ENCODE assay signal across 1 cellular context in genomic region chr17:8420041-8420934, GRCh38.
TF ChIP-seq lines count a peak whose summit lies in the region.

No MANE protein-coding gene starts in this region.

TF ChIP-seq in HepG2, 621 proteins besides CTCF, POLR2A, EP300 and RAD21 (continued from another document and continues in another):
- peak; percentile 41; the same call in 1 of the 2 replicates for TF ChIP-seq TSC22D2 (CRISPR knock-in tag; IDR thresholded peaks at IDR 0.05; ENCODE audit: borderline replicate concordance)
- TF ChIP-seq SETDB1 (CRISPR knock-in tag; IDR thresholded peaks at IDR 0.05; ENCODE audit: borderline replicate concordance), result no peak
- peak; percentile 79; the same call in 1 of the 2 replicates for TF ChIP-seq SPEN (CRISPR knock-in tag; IDR thresholded peaks at IDR 0.05; ENCODE audit: low read depth)
- TF ChIP-seq ZBED4 (CRISPR knock-in tag; IDR thresholded peaks at IDR 0.05; ENCODE audit: borderline replicate concordance), result no peak
- TF ChIP-seq ZBTB25 (CRISPR knock-in tag; IDR thresholded peaks at IDR 0.05), result peak; percentile 88
- no peak; the same call in 2 of the 3 replicates for TF ChIP-seq MXI1 (IDR thresholded peaks at IDR 0.05; ENCODE audit: borderline replicate concordance, low read depth, low read length)
- no peak for TF ChIP-seq TMF1 (CRISPR knock-in tag; IDR thresholded peaks at IDR 0.05; ENCODE audit: low read depth)
- peak; percentile 30; the same call in 1 of the 2 replicates for TF ChIP-seq MAX (IDR thresholded peaks at IDR 0.05)
- no peak for TF ChIP-seq ZNF230 (CRISPR knock-in tag; IDR thresholded peaks at IDR 0.05)
- 0 out of 2 replicates have a peak, but pooled peaks have one; percentile 33 for TF ChIP-seq ZNF543 (CRISPR knock-in tag; IDR thresholded peaks at IDR 0.05)
- peak; percentile 39; the same call in 1 of the 2 replicates for TF ChIP-seq GMEB1 (CRISPR knock-in tag; IDR thresholded peaks at IDR 0.05; ENCODE audit: borderline replicate concordance)
- TF ChIP-seq ZNF136 (CRISPR knock-in tag; IDR thresholded peaks at IDR 0.05; ENCODE audit: low read depth), result no peak
- TF ChIP-seq ZFX (CRISPR knock-in tag; IDR thresholded peaks at IDR 0.05; ENCODE audit: low read depth), result peak; percentile 56
- 0 out of 2 replicates have a peak, but pooled peaks have one; percentile 55 for TF ChIP-seq ZSCAN31 (CRISPR knock-in tag; IDR thresholded peaks at IDR 0.05; ENCODE audit: low read depth)
- no peak for TF ChIP-seq ELF4 (CRISPR knock-in tag; IDR thresholded peaks at IDR 0.05; ENCODE audit: borderline replicate concordance)
- TF ChIP-seq REXO4 (CRISPR knock-in tag; IDR thresholded peaks at IDR 0.05; ENCODE audit: borderline replicate concordance), result no peak
- TF ChIP-seq PRMT3 (CRISPR knock-in tag; IDR thresholded peaks at IDR 0.05; ENCODE audit: borderline replicate concordance, low read depth), result no peak
- TF ChIP-seq SP1 (IDR thresholded peaks at IDR 0.05), result no peak
- peak; percentile 29; the same call in 1 of the 2 replicates for TF ChIP-seq SP1 (CRISPR knock-in tag; IDR thresholded peaks at IDR 0.05)
- no peak for TF ChIP-seq ZBTB1 (CRISPR knock-in tag; IDR thresholded peaks at IDR 0.05; ENCODE audit: borderline replicate concordance)
- TF ChIP-seq ZGPAT (CRISPR knock-in tag; IDR thresholded peaks at IDR 0.05), result peak; percentile 98
- TF ChIP-seq ZFP36L2 (CRISPR knock-in tag; IDR thresholded peaks at IDR 0.05), result peak; percentile 87; the same call in 1 of the 2 replicates
- no peak for TF ChIP-seq PTBP1 (IDR thresholded peaks at IDR 0.05; ENCODE audit: low read depth, low read length, poor library complexity, severe bottlenecking)
- peak; percentile 85; the same call in 1 of the 2 replicates for TF ChIP-seq ZNF580 (CRISPR knock-in tag; IDR thresholded peaks at IDR 0.05; ENCODE audit: borderline replicate concordance, low read depth)
- TF ChIP-seq PPARG (CRISPR knock-in tag; conservative IDR thresholded peaks at IDR 0.05), result peak; percentile 98
- TF ChIP-seq KDM6A (CRISPR knock-in tag; IDR thresholded peaks at IDR 0.05; ENCODE audit: low read depth), result peak; percentile 88
- TF ChIP-seq SNAPC2 (CRISPR knock-in tag; IDR thresholded peaks at IDR 0.05), result peak; percentile 88
- TF ChIP-seq ZNF12 (CRISPR knock-in tag; IDR thresholded peaks at IDR 0.05), result peak; percentile 54; the same call in 1 of the 2 replicates
- TF ChIP-seq XBP1 (CRISPR knock-in tag; IDR thresholded peaks at IDR 0.05), result no peak
- peak; percentile 90 for TF ChIP-seq NR2C2 (CRISPR knock-in tag; IDR thresholded peaks at IDR 0.05; ENCODE audit: borderline replicate concordance)
- no peak for TF ChIP-seq ZNF720 (CRISPR knock-in tag; IDR thresholded peaks at IDR 0.05)
- TF ChIP-seq GABPB1 (CRISPR knock-in tag; IDR thresholded peaks at IDR 0.05), result peak; percentile 35; the same call in 1 of the 2 replicates
- no peak for TF ChIP-seq NFKB2 (CRISPR knock-in tag; IDR thresholded peaks at IDR 0.05; ENCODE audit: borderline replicate concordance)
- TF ChIP-seq AKNA (CRISPR knock-in tag; IDR thresholded peaks at IDR 0.05; ENCODE audit: borderline replicate concordance), result no peak
- no peak for TF ChIP-seq SNAPC4 (CRISPR knock-in tag; IDR thresholded peaks at IDR 0.05)
- TF ChIP-seq MIER3 (CRISPR knock-in tag; IDR thresholded peaks at IDR 0.05; ENCODE audit: borderline replicate concordance), result peak; percentile 89; the same call in 1 of the 2 replicates
- peak; percentile 82; the same call in 1 of the 2 replicates for TF ChIP-seq SIX1 (CRISPR knock-in tag; IDR thresholded peaks at IDR 0.05; ENCODE audit: borderline replicate concordance)
- TF ChIP-seq ATF1 (CRISPR knock-in tag; IDR thresholded peaks at IDR 0.05), result peak; percentile 71
- TF ChIP-seq KDM3A (CRISPR knock-in tag; IDR thresholded peaks at IDR 0.05; ENCODE audit: low read depth), result peak; percentile 66
- peak; percentile 99 for TF ChIP-seq NR2F6 (IDR thresholded peaks at IDR 0.05)
- peak; percentile 99 for TF ChIP-seq NR2F6 (CRISPR knock-in tag; IDR thresholded peaks at IDR 0.05)
- no peak for TF ChIP-seq GLI4 (CRISPR knock-in tag; IDR thresholded peaks at IDR 0.05; ENCODE audit: borderline replicate concordance)
